10 cellular contexts compared by ENCODE assay signal in genomic region chr21:43716376-43717165, GRCh38. TPM values are rescaled to one million over a fixed set of nuclear protein-coding genes. Genes with fewer than 3 reads are reported as not detected.
A peak's percentile ranks its signal among the peaks of the same experiment; 100 is the strongest.
DNase-seq lines count a peak whose midpoint lies in the region; ATAC-seq and TF ChIP-seq lines count a peak whose summit lies in the region.
"Had no signal": no experiment of that assay in that cellular context is flagged by ENCODE, and none has a peak within 500 bp of the region (broad histone marks: within the 10 kb centered on the region; RNA-seq: fewer than 3 reads in every experiment).

No MANE protein-coding gene starts in this region.

- H3K27me3 Mint-ChIP-seq in activated T-helper 17 cell treated with anti-CD3 and anti-CD28 coated beads, Interleukin-2, amount 50 U/mL, for 72 hours = no peaks in the 10 kb centered on the region
- H3K27me3 Mint-ChIP-seq in chondrocyte (ENCODE audit: low read depth) = no peaks in the 10 kb centered on the region

- H3K27ac ChIP-seq in mesenchymal stem cell (ENCODE audit: low read length, poor library complexity, severe bottlenecking) = no peak overlapping the region

- H3K79me1 ChIP-seq in mesenchymal stem cell (replicated peaks; ENCODE audit: low read length, poor library complexity, severe bottlenecking) = peaks cover 3% of the 10 kb centered on the region

- H3K18ac ChIP-seq in mesenchymal stem cell (ENCODE audit: low read depth in 1 of 2, low read length in 2 of 2) = no peak overlapping the region

- H2BK12ac ChIP-seq in mesenchymal stem cell (ENCODE audit: low read length in 2 of 2) = no peak overlapping the region

- no peak overlapping the region for H3K27ac Mint-ChIP-seq in activated T-helper 17 cell treated with anti-CD3 and anti-CD28 coated beads, Interleukin-2, amount 50 U/mL, for 72 hours
- H3K27ac Mint-ChIP-seq in chondrocyte (ENCODE audit: unreplicated experiment) = no peak overlapping the region

- H3K36me3 Mint-ChIP-seq in activated T-helper 17 cell treated with anti-CD3 and anti-CD28 coated beads, Interleukin-2, amount 50 U/mL, for 72 hours (ENCODE audit: low read depth) = peaks cover 14% of the 10 kb centered on the region
- no peaks in the 10 kb centered on the region for H3K36me3 Mint-ChIP-seq in chondrocyte (ENCODE audit: low read depth)

- H3K36me3 ChIP-seq in mesenchymal stem cell (ENCODE audit: control insufficient read depth in 1 of 2, insufficient read depth in 2 of 2, low read depth in 1 of 2, low read length in 2 of 2) = peaks cover 0 to 8% of the 10 kb centered on the region in 2 experiments

- no peak overlapping the region for H2BK120ac ChIP-seq in mesenchymal stem cell (ENCODE audit: low read depth, low read length)

- no peak overlapping the region for H3K4ac ChIP-seq in mesenchymal stem cell (ENCODE audit: low read depth in 1 of 2, low read length in 2 of 2)

- H2AK5ac ChIP-seq in mesenchymal stem cell (ENCODE audit: low read length, severe bottlenecking) = no peak overlapping the region

- peak; percentile 39 for DNase-seq in ELR (ENCODE audit: low read depth)
- peak; percentile 78 for DNase-seq in M059J (ENCODE audit: low read depth)
- DNase-seq in mesenchymal stem cell = peak; percentile 63
- DNase-seq in NCI-H1105 (lab: John Stamatoyannopoulos, UW) = no peak
- no peak for DNase-seq in chondrocyte (ENCODE audit: low spot score)
- DNase-seq: erythroblast, left ventricle myocardium superior had no signal

- H2BK15ac ChIP-seq in mesenchymal stem cell (ENCODE audit: low read depth, poor library complexity, severe bottlenecking) = no peak overlapping the region

- H2BK5ac ChIP-seq in mesenchymal stem cell (ENCODE audit: low read depth, low read length, poor library complexity, severe bottlenecking) = no peak overlapping the region

- H4K8ac ChIP-seq in mesenchymal stem cell (ENCODE audit: low read length) = no peak overlapping the region

- H3K4me1 ChIP-seq in mesenchymal stem cell (ENCODE audit: control insufficient read depth, insufficient read depth, low read depth, low read length) = peaks cover 40% of the 10 kb centered on the region

- 83% methylated on average over 6 of the region's 12 CpGs for WGBS in mesenchymal stem cell

- no peak overlapping the region for H3K4me3 Mint-ChIP-seq in activated T-helper 17 cell treated with anti-CD3 and anti-CD28 coated beads, Interleukin-2, amount 50 U/mL, for 72 hours
- H3K4me3 Mint-ChIP-seq in chondrocyte (ENCODE audit: unreplicated experiment) = no peak overlapping the region

- no peak overlapping the region for H3K23ac ChIP-seq in mesenchymal stem cell (ENCODE audit: low read length in 2 of 2)

- H3K9me3 ChIP-seq in mesenchymal stem cell (ENCODE audit: control insufficient read depth, low read length) = no peaks in the 10 kb centered on the region

- H3K9me3 Mint-ChIP-seq in activated T-helper 17 cell treated with anti-CD3 and anti-CD28 coated beads, Interleukin-2, amount 50 U/mL, for 72 hours = no peaks in the 10 kb centered on the region
- no peaks in the 10 kb centered on the region for H3K9me3 Mint-ChIP-seq in chondrocyte (ENCODE audit: low read depth)

- no peak overlapping the region for H2AFZ ChIP-seq in mesenchymal stem cell (ENCODE audit: low read depth, low read length)

- no peak overlapping the region for H3K14ac ChIP-seq in mesenchymal stem cell (ENCODE audit: low read length in 2 of 2)

- H3K27me3 ChIP-seq in mesenchymal stem cell (ENCODE audit: control insufficient read depth in 1 of 2, insufficient read depth in 1 of 2, low read length in 2 of 2) = no peaks in the 10 kb centered on the region

- TF ChIP-seq CTCF in chondrocyte (IDR thresholded peaks at IDR 0.05) = no peak

- no peak overlapping the region for H3K4me3 ChIP-seq in mesenchymal stem cell (ENCODE audit: insufficient read depth in 1 of 2, low read depth in 1 of 2, low read length in 2 of 2)

- peaks cover under 1% of the 10 kb centered on the region for H3K4me1 Mint-ChIP-seq in activated T-helper 17 cell treated with anti-CD3 and anti-CD28 coated beads, Interleukin-2, amount 50 U/mL, for 72 hours
- peaks cover 38% of the 10 kb centered on the region for H3K4me1 Mint-ChIP-seq in chondrocyte (ENCODE audit: low read depth)

- no peak overlapping the region for H4K91ac ChIP-seq in mesenchymal stem cell (ENCODE audit: low read length)

- peak; percentile 38 for ATAC-seq in GM21529 (IDR thresholded peaks at IDR 0.05; ENCODE audit: unreplicated experiment)
- no peak for ATAC-seq in HG02588 (IDR thresholded peaks at IDR 0.05; ENCODE audit: unreplicated experiment)
- no peak for ATAC-seq in activated T-helper 17 cell treated with anti-CD3 and anti-CD28 coated beads, Interleukin-2, amount 50 U/mL, for 72 hours (replicated peaks)
- ATAC-seq: left ventricle myocardium superior had no signal

- H3K9ac ChIP-seq in mesenchymal stem cell (ENCODE audit: low read length) = no peak overlapping the region

- no peak overlapping the region for H3K4me2 ChIP-seq in mesenchymal stem cell (ENCODE audit: low read length, poor library complexity, severe bottlenecking)

RNA-seq across cellular contexts. Expression of gene PDXK, which starts 2.4 kb away (rescaled TPM):
- total RNA-seq in M059J (2014; rRNA removed; shearing (Covaris generic)) = 138 and 149 TPM in 2 replicates
- 72.9 TPM for polyA plus RNA-seq in mesenchymal stem cell (2013, experiment 1 of 2)
- 72.1 TPM for polyA plus RNA-seq in mesenchymal stem cell (2013, experiment 2 of 2)
- 100 to 1,000 TPM; 102 to 115 TPM for total RNA-seq in activated T-helper 17 cell treated with anti-CD3 and anti-CD28 coated beads, Interleukin-2, amount 50 U/mL, for 72 hours
- 213 to 234 TPM (median 216 TPM) in 3 replicates for total RNA-seq in chondrocyte

RNA-seq across cellular contexts. Expression of gene RRP1B, which starts 57.2 kb away (rescaled TPM):
- total RNA-seq in M059J (2014; rRNA removed; shearing (Covaris generic)) = 23.8 and 42.8 TPM in 2 replicates
- polyA plus RNA-seq in mesenchymal stem cell (2013, experiment 1 of 2) = 15.6 TPM
- 15.9 TPM for polyA plus RNA-seq in mesenchymal stem cell (2013, experiment 2 of 2)
- 10 to 100 TPM; 34.5 to 76.3 TPM for total RNA-seq in activated T-helper 17 cell treated with anti-CD3 and anti-CD28 coated beads, Interleukin-2, amount 50 U/mL, for 72 hours
- total RNA-seq in chondrocyte = 24.5 to 29.0 TPM (median 24.8 TPM) in 3 replicates

RNA-seq across cellular contexts. Expression of gene HSF2BP, which starts 57.3 kb away (rescaled TPM):
- 2.0 and 4.7 TPM in 2 replicates for total RNA-seq in M059J (2014; rRNA removed; shearing (Covaris generic))
- 1.0 TPM for polyA plus RNA-seq in mesenchymal stem cell (2013, experiment 1 of 2)
- polyA plus RNA-seq in mesenchymal stem cell (2013, experiment 2 of 2) = 0.82 TPM
- 1 to 10 TPM in 1 of 2 donors, under 1 TPM in 1; 0.50 to 1.0 TPM for total RNA-seq in activated T-helper 17 cell treated with anti-CD3 and anti-CD28 coated beads, Interleukin-2, amount 50 U/mL, for 72 hours
- 3.5 to 5.0 TPM (median 4.0 TPM) in 3 replicates for total RNA-seq in chondrocyte
- total RNA-seq: left ventricle myocardium superior had no signal

RNA-seq across cellular contexts. Expression of gene CSTB, which starts 59.5 kb away (rescaled TPM):
- total RNA-seq in M059J (2014; rRNA removed; shearing (Covaris generic)) = 29.6 and 35.7 TPM in 2 replicates
- polyA plus RNA-seq in mesenchymal stem cell (2013, experiment 1 of 2) = 276 TPM
- 282 TPM for polyA plus RNA-seq in mesenchymal stem cell (2013, experiment 2 of 2)
- 10 to 100 TPM; 32.5 to 33.6 TPM for total RNA-seq in activated T-helper 17 cell treated with anti-CD3 and anti-CD28 coated beads, Interleukin-2, amount 50 U/mL, for 72 hours
- total RNA-seq in chondrocyte = 56.5 to 63.6 TPM (median 57.2 TPM) in 3 replicates

Comparison
In these comparisons a context has a peak if more than half of its experiments do, and no peak if none do; other contexts are left out.
1. DNase-seq: peak in ELR (single experiment), M059J (single experiment) and mesenchymal stem cell (single experiment); none in NCI-H1105 (single experiment) and chondrocyte (single experiment).